In genomic region chr10:65112573-65112972, GRCh38 we compare ENCODE assay signal across 24 cellular contexts.
"Had no signal": no experiment of that assay in that cellular context is flagged by ENCODE, and none has a peak within 500 bp of the region (broad histone marks: within the 10 kb centered on the region; RNA-seq: fewer than 3 reads in every experiment).

No MANE protein-coding gene starts in this region.

- FAIRE-seq: colon, endothelial cell of umbilical vein, islet of Langerhans, keratinocyte had no signal

- H3K36me3 ChIP-seq: esophagus muscularis mucosa, gastrocnemius medialis, heart right ventricle, left lung, lower lobe of right lung had no signal

- H3K27ac Mint-ChIP-seq: mesothelial cell of epicardium had no signal

- H3K36me3 Mint-ChIP-seq: mesothelial cell of epicardium, naive B cell had no signal

- H3K27ac ChIP-seq: coronary artery, dorsolateral prefrontal cortex, esophagus muscularis mucosa, foreskin keratinocyte, gastrocnemius medialis, heart right ventricle, left lung, lower lobe of right lung had no signal

- H3K4me1 Mint-ChIP-seq: mesothelial cell of epicardium, naive B cell had no signal

- H3K4me3 Mint-ChIP-seq: mesothelial cell of epicardium, naive B cell had no signal

- ATAC-seq: foreskin keratinocyte, gastrocnemius medialis, heart right ventricle, left cardiac atrium, left lung, left ventricle myocardium superior, lower lobe of right lung, mucosa of descending colon had no signal

- H3K27me3 ChIP-seq: dorsolateral prefrontal cortex, esophagus muscularis mucosa, foreskin keratinocyte, gastrocnemius medialis, heart right ventricle, left lung had no signal

- H3K4me1 ChIP-seq: esophagus muscularis mucosa, foreskin keratinocyte, gastrocnemius medialis, heart right ventricle, left lung, lower lobe of right lung had no signal

- H3K9me3 ChIP-seq: esophagus muscularis mucosa, gastrocnemius medialis, left lung, lower lobe of right lung, mucosa of descending colon had no signal

- DNase-seq: dermis blood vessel endothelial cell; dorsolateral prefrontal cortex; effector CD4-positive, alpha-beta T cell; effector memory CD4-positive, alpha-beta T cell; foreskin keratinocyte; gastrocnemius medialis; glutamatergic neuron; head of caudate nucleus; heart right ventricle; hippocampal formation; left cardiac atrium; left lung; left ventricle myocardium superior; lower lobe of right lung; mesenchymal stem cell; mucosa of descending colon; naive B cell had no signal

- H3K4me3 ChIP-seq: coronary artery, dorsolateral prefrontal cortex, esophagus muscularis mucosa, gastrocnemius medialis, heart right ventricle, left lung, lower lobe of right lung, mucosa of descending colon had no signal

- H3K27me3 Mint-ChIP-seq: naive B cell had no signal
